Comparison of ENCODE assay signal across 24 cellular contexts in the genomic region with DNA sequence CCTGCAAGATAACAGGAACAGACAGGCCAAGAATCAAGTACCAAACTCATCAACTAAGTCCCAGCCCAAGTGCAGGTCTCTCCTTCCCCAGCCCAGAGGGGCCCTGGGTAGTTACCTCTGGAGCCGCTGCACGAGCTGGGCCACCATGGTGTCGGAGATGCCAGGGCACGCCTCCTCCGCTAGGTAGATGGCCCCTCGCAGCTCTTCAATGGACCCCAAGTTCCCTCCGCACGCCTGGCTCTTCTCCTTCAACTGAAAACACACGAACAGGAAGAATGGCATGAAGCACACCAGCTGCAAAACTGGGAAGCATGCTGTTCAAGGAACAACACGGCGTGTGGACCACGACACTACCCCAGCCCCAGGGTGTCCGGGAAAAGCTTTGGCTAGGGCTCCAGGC.
DNase-seq lines count a peak whose midpoint lies in the region; ATAC-seq, FAIRE-seq and TF ChIP-seq lines count a peak whose summit lies in the region.
"Had no signal": no experiment of that assay in that cellular context is flagged by ENCODE, and none has a peak within 500 bp of the region (broad histone marks: within the 10 kb centered on the region; RNA-seq: fewer than 3 reads in every experiment).

No MANE protein-coding gene starts in this region.

- H3K27ac ChIP-seq in HepG2 (ENCODE audit: extremely low read length, insufficient read depth, low read length) (no peak overlapping the region), right lobe of liver (no peak overlapping the region), dorsolateral prefrontal cortex (peak overlapping the region in 14 of 59 donors; percentile 7 to 89 (median 32))
- H3K27ac ChIP-seq: HL-60, ovary, Peyer's patch, VCaP had no signal

- BruUV-seq in HepG2 (replicated peaks; lab: Mats Ljungman, UMichigan): no TSS peak

- no peaks in the 10 kb centered on the region for H3K9me3 Mint-ChIP-seq in activated naive CD8-positive, alpha-beta T cell treated with anti-CD3 and anti-CD28 coated beads for 36 hours
- H3K9me3 Mint-ChIP-seq in nephron: no peaks in the 10 kb centered on the region
- H3K9me3 Mint-ChIP-seq: activated naive CD4-positive, alpha-beta T cell treated with anti-CD3 and anti-CD28 coated beads, Interleukin-2, amount 10 ng/mL, durations not matched to agents 7 days and 5 days; CD8-positive, alpha-beta memory T cell had no signal

- TF ChIP-seq EP300 in HepG2 (IDR thresholded peaks at IDR 0.05; ENCODE audit: low read depth in 2 of 2, low read length in 2 of 2): no peak
- no peak for TF ChIP-seq EP300 in HepG2 (CRISPR knock-in tag; IDR thresholded peaks at IDR 0.05; ENCODE audit: borderline replicate concordance)

- no peaks in the 10 kb centered on the region for H3K79me2 ChIP-seq in HepG2 (ENCODE audit: insufficient read depth, low read length)

- FAIRE-seq in HepG2 (lab: Jason Lieb, UNC): no peak
- FAIRE-seq in GM12892 (lab: Jason Lieb, UNC): no peak
- FAIRE-seq: H54, urothelium cell line had no signal

- H3K4me1 Mint-ChIP-seq in activated naive CD8-positive, alpha-beta T cell treated with anti-CD3 and anti-CD28 coated beads for 36 hours: peaks cover 4% of the 10 kb centered on the region
- peaks cover 57% of the 10 kb centered on the region for H3K4me1 Mint-ChIP-seq in nephron

- CTCF ChIA-PET in HepG2 (lab: Yijun Ruan, JAX; ENCODE audit: low intra/inter-chr PET ratio, low total read pairs): no interaction called here

- DNase-seq in HepG2 (ENCODE audit: low spot score): no peak
- no peak for DNase-seq in right lobe of liver
- DNase-seq in activated naive CD8-positive, alpha-beta T cell treated with anti-CD3 and anti-CD28 coated beads for 36 hours: no peak
- no peak for DNase-seq in dorsolateral prefrontal cortex
- DNase-seq in LoVo (ENCODE audit: low spot score): no peak
- DNase-seq in GM12892 (ENCODE audit: insufficient read length): no peak
- DNase-seq: activated CD4-positive, alpha-beta T cell treated with anti-CD3 and anti-CD28 coated beads, Interleukin-2, amount 50 U/mL, for 1 hour; activated naive CD4-positive, alpha-beta T cell treated with anti-CD3 and anti-CD28 coated beads, Interleukin-2, amount 10 ng/mL, durations not matched to agents 7 days and 5 days; activated T-cell treated with anti-CD3 and anti-CD28 coated beads for 4 hours; CD8-positive, alpha-beta memory T cell; cerebellar nuclear complex; DMS53; effector CD4-positive, alpha-beta T cell; GDM1; NCI-H1436 treated with DMSO at 0.1 percent for 48 hours; NCI-H510A; ovary; Peyer's patch had no signal

- H3K36me3 ChIP-seq in HepG2 (replicated peaks in 1 of 2; ENCODE audit: control insufficient read depth in 1 of 2, insufficient read depth in 2 of 2, low read length in 2 of 2) (peaks cover 32 to 86% of the 10 kb centered on the region in 2 experiments), right lobe of liver (peaks cover 0 to 60% (median 5%) of the 10 kb centered on the region in 4 donors)
- H3K36me3 ChIP-seq: ovary had no signal

- peaks cover 17% of the 10 kb centered on the region for H3K36me3 Mint-ChIP-seq in activated naive CD8-positive, alpha-beta T cell treated with anti-CD3 and anti-CD28 coated beads for 36 hours
- H3K36me3 Mint-ChIP-seq in nephron (ENCODE audit: low read depth): peaks cover 77% of the 10 kb centered on the region

- H3K27me3 ChIP-seq in HepG2 (ENCODE audit: control insufficient read depth in 1 of 2, insufficient read depth in 2 of 2, low read length in 2 of 2) (no peaks in the 10 kb centered on the region), right lobe of liver (no peaks in the 10 kb centered on the region), dorsolateral prefrontal cortex (no peaks in the 10 kb centered on the region)
- H3K27me3 ChIP-seq: ovary, Peyer's patch had no signal

- in situ Hi-C loops in HepG2 (cut with HindIII; ENCODE audit: extremely low pct_ligation_motif_present, low pct_unique_long_range_greater_than_20kb): no loop called here

- no peak overlapping the region for H3K4me2 ChIP-seq in HepG2 (ENCODE audit: low read depth, low read length)

- H3K9me3 ChIP-seq in HepG2 (ENCODE audit: low read length): no peaks in the 10 kb centered on the region
- H3K9me3 ChIP-seq in right lobe of liver: no peaks in the 10 kb centered on the region
- H3K9me3 ChIP-seq: ovary, Peyer's patch had no signal

- H3K4me1 ChIP-seq in HepG2 (ENCODE audit: insufficient read depth, low read length) (no peaks in the 10 kb centered on the region), right lobe of liver (peaks cover 0 to 8% (median 3%) of the 10 kb centered on the region in 4 donors)
- H3K4me1 ChIP-seq: Peyer's patch had no signal

- POLR2A ChIA-PET in HepG2 (lab: Yijun Ruan, JAX): no interaction called here

- H3K4me3 ChIP-seq in HepG2 (replicated peaks in 1 of 3; ENCODE audit: insufficient read depth in 1 of 3, low read depth in 2 of 3, low read length in 3 of 3) (no peak overlapping the region), right lobe of liver (no peak overlapping the region), dorsolateral prefrontal cortex (no peak overlapping the region)
- H3K4me3 ChIP-seq: ovary, Peyer's patch had no signal

- no peak overlapping the region for H3K9ac ChIP-seq in HepG2 (ENCODE audit: insufficient read depth, low read depth, low read length)

- TF ChIP-seq CTCF in HepG2 (CRISPR knock-in tag; IDR thresholded peaks at IDR 0.05) (no peak), right lobe of liver (IDR thresholded peaks at IDR 0.05) (no peak), nephron (IDR thresholded peaks at IDR 0.05; ENCODE audit: unreplicated experiment in 3 of 3) (no peak), dorsolateral prefrontal cortex (IDR thresholded peaks at IDR 0.05 in 54 of 56, conservative IDR thresholded peaks at IDR 0.05 in 2 of 56; ENCODE audit: low read depth in 1 of 56, partially characterized antibody in 56 of 56) (no peak)

- intact Hi-C loops in HepG2 (cut with micrococcal nuclease; ENCODE audit: unreplicated experiment): no loop called here
- intact Hi-C loops in right lobe of liver (cut with DNase I): no loop called here
- intact Hi-C loops in dorsolateral prefrontal cortex (cut with DNase I): no loop called here

- no peak overlapping the region for H2AFZ ChIP-seq in HepG2 (ENCODE audit: low read length)

- H3K4me3 Mint-ChIP-seq in activated naive CD8-positive, alpha-beta T cell treated with anti-CD3 and anti-CD28 coated beads for 36 hours: no peak overlapping the region
- no peak overlapping the region for H3K4me3 Mint-ChIP-seq in nephron
- H3K4me3 Mint-ChIP-seq: activated naive CD4-positive, alpha-beta T cell treated with anti-CD3 and anti-CD28 coated beads, Interleukin-2, amount 10 ng/mL, durations not matched to agents 7 days and 5 days; CD8-positive, alpha-beta memory T cell had no signal

- TF ChIP-seq POLR2A in HepG2 (IDR thresholded peaks at IDR 0.05; ENCODE audit: insufficient read depth in 1 of 2, low read depth in 2 of 2, low read length in 2 of 2) (no peak), right lobe of liver (IDR thresholded peaks at IDR 0.05) (no peak), GM12892 (IDR thresholded peaks at IDR 0.05; ENCODE audit: low read depth, low read length) (no peak)

- WGBS in HepG2 (ENCODE audit: low lambda C conversion rate): 97% methylated on average over 12 of the region's 13 CpGs
- 98% methylated on average over 10 of the region's 13 CpGs for WGBS in right lobe of liver (ENCODE audit: insufficient coverage, low coverage, low lambda C conversion rate, missing lambda C conversion rate)

- ATAC-seq in HepG2 (peak; percentile 8), right lobe of liver (no peak)
- ATAC-seq: sciatic nerve had no signal

- H4K20me1 ChIP-seq in HepG2 (ENCODE audit: insufficient read depth, low read length): no peaks in the 10 kb centered on the region

- peak overlapping the region; percentile 17 for H3K27ac Mint-ChIP-seq in activated naive CD8-positive, alpha-beta T cell treated with anti-CD3 and anti-CD28 coated beads for 36 hours
- H3K27ac Mint-ChIP-seq in nephron: peak overlapping the region in 2 of 3 experiments; percentile 35 to 55

- no peak for TF ChIP-seq RAD21 in HepG2 (CRISPR knock-in tag; IDR thresholded peaks at IDR 0.05)

- no peaks in the 10 kb centered on the region for H3K27me3 Mint-ChIP-seq in activated naive CD8-positive, alpha-beta T cell treated with anti-CD3 and anti-CD28 coated beads for 36 hours
- H3K27me3 Mint-ChIP-seq in nephron (ENCODE audit: low read depth): no peaks in the 10 kb centered on the region
- H3K27me3 Mint-ChIP-seq: activated naive CD4-positive, alpha-beta T cell treated with anti-CD3 and anti-CD28 coated beads, Interleukin-2, amount 10 ng/mL, durations not matched to agents 7 days and 5 days had no signal

TF ChIP-seq in HepG2, 621 proteins besides CTCF, POLR2A, EP300 and RAD21:
- TF ChIP-seq, protein P1, sequence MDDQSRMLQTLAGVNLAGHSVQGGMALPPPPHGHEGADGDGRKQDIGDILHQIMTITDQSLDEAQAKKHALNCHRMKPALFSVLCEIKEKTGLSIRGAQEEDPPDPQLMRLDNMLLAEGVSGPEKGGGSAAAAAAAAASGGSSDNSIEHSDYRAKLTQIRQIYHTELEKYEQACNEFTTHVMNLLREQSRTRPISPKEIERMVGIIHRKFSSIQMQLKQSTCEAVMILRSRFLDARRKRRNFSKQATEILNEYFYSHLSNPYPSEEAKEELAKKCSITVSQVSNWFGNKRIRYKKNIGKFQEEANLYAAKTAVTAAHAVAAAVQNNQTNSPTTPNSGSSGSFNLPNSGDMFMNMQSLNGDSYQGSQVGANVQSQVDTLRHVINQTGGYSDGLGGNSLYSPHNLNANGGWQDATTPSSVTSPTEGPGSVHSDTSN (CRISPR knock-in tag; IDR thresholded peaks at IDR 0.05; ENCODE audit: borderline replicate concordance): no peak
- TF ChIP-seq, protein P2, sequence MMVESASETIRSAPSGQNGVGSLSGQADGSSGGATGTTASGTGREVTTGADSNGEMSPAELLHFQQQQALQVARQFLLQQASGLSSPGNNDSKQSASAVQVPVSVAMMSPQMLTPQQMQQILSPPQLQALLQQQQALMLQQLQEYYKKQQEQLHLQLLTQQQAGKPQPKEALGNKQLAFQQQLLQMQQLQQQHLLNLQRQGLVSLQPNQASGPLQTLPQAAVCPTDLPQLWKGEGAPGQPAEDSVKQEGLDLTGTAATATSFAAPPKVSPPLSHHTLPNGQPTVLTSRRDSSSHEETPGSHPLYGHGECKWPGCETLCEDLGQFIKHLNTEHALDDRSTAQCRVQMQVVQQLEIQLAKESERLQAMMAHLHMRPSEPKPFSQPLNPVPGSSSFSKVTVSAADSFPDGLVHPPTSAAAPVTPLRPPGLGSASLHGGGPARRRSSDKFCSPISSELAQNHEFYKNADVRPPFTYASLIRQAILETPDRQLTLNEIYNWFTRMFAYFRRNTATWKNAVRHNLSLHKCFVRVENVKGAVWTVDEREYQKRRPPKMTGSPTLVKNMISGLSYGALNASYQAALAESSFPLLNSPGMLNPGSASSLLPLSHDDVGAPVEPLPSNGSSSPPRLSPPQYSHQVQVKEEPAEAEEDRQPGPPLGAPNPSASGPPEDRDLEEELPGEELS (CRISPR knock-in tag; IDR thresholded peaks at IDR 0.05): no peak
- TF ChIP-seq HNF4G (IDR thresholded peaks at IDR 0.05; ENCODE audit: borderline replicate concordance, low read depth, low read length) (no peak), HNF4G (CRISPR knock-in tag; IDR thresholded peaks at IDR 0.05; ENCODE audit: borderline replicate concordance, low read depth) (no peak), RBM22 (optimal IDR thresholded peaks at IDR 0.05; ENCODE audit: low read length) (peak; percentile 63)
